In the genomic region with DNA sequence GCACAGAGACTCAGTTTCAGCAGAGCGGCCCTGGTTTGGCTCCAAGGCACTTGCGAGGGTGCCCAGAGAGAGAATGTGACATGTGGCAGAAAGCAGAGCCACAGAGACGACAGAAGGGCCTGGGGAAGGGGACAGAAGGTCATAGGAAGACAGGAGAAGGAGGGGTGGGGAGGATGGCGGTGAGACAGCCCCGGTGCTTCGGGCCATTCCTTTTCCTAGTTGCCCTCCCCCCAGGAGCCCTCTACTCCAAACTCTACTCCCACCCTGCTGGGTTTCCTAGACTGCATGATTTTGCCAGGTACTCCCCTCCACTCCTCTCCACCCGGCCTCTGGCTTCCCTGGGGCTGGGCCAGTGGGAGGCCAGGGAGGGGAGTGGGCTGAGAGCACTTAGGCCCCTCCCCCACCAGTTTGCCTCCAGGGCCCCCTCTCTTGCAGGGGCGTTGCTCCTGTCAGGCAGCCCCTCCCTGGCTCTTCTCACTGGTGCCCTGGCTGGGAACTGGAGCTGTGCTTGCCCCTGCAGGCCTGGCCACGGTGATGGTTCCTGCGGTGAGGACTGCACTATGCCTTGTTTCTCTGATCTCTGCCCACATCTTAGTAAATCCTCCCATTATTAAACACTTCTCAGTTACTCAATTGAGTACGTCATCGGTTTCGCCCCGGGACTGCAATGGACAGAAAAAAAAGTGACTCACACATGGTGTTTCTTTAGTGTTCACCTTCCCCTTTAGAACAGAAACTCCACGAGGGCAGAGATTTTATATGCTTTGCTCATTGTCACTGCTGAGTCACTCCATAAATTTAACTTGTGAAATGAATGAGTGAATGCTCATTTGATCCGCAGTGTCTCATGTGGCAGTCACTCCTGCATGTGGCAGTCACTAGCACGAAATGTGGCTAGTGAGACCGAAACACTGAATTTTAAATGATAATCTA, we compare ENCODE assay signal across 1 cellular context.
TF ChIP-seq lines count a peak whose summit lies in the region.

No MANE protein-coding gene starts in this region.

TF ChIP-seq in IMR-90, 13 proteins besides CTCF, POLR2A, EP300 and RAD21 (continued from another document):
- TF ChIP-seq, protein P1, sequence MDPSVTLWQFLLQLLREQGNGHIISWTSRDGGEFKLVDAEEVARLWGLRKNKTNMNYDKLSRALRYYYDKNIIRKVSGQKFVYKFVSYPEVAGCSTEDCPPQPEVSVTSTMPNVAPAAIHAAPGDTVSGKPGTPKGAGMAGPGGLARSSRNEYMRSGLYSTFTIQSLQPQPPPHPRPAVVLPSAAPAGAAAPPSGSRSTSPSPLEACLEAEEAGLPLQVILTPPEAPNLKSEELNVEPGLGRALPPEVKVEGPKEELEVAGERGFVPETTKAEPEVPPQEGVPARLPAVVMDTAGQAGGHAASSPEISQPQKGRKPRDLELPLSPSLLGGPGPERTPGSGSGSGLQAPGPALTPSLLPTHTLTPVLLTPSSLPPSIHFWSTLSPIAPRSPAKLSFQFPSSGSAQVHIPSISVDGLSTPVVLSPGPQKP (IDR thresholded peaks at IDR 0.05; ENCODE audit: borderline replicate concordance, low read depth, low read length): no peak
- TF ChIP-seq RCOR1 (IDR thresholded peaks at IDR 0.05; ENCODE audit: insufficient replicate concordance, low read length) (peak; percentile 84), BHLHE40 (IDR thresholded peaks at IDR 0.05; ENCODE audit: low read depth, low read length) (no peak), MAZ (IDR thresholded peaks at IDR 0.05; ENCODE audit: borderline replicate concordance, low read depth, low read length) (no peak), MXI1 (IDR thresholded peaks at IDR 0.05; ENCODE audit: borderline replicate concordance, low read depth, low read length) (no peak), SMC3 (IDR thresholded peaks at IDR 0.05; ENCODE audit: low read depth, low read length) (no peak)
